In the genomic region with DNA sequence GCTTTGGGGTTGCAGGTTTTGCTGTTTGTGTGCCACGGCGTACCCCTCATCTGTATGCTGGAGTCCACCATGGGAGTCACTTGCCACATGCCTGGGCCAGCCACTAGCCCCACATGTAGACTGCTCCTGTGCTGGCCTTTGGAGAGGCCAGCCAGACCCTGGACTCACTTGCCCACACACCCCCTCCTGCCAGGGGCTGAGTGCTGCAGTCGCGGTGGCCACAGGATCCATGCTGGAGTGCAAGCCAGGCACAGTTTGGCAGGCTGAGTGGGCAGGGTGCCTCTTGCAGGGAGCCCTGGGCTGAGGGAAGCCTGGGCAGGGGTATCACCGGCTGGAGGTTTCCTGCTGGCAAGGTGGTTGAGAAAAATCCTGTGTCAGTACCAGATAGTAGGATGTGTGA, we compare ENCODE assay signal across 1 cellular context.
TF ChIP-seq lines count a peak whose summit lies in the region.

No MANE protein-coding gene starts in this region.

TF ChIP-seq in WTC11, 78 proteins besides CTCF, POLR2A, EP300 and RAD21 (continued from another document):
- TF ChIP-seq, protein P1, sequence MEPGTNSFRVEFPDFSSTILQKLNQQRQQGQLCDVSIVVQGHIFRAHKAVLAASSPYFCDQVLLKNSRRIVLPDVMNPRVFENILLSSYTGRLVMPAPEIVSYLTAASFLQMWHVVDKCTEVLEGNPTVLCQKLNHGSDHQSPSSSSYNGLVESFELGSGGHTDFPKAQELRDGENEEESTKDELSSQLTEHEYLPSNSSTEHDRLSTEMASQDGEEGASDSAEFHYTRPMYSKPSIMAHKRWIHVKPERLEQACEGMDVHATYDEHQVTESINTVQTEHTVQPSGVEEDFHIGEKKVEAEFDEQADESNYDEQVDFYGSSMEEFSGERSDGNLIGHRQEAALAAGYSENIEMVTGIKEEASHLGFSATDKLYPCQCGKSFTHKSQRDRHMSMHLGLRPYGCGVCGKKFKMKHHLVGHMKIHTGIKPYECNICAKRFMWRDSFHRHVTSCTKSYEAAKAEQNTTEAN (CRISPR knock-in tag; IDR thresholded peaks at IDR 0.05), result no peak
- TF ChIP-seq, protein P2, sequence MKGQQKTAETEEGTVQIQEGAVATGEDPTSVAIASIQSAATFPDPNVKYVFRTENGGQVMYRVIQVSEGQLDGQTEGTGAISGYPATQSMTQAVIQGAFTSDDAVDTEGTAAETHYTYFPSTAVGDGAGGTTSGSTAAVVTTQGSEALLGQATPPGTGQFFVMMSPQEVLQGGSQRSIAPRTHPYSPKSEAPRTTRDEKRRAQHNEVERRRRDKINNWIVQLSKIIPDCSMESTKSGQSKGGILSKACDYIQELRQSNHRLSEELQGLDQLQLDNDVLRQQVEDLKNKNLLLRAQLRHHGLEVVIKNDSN (CRISPR knock-in tag; IDR thresholded peaks at IDR 0.05), result no peak
- TF ChIP-seq, protein P3, sequence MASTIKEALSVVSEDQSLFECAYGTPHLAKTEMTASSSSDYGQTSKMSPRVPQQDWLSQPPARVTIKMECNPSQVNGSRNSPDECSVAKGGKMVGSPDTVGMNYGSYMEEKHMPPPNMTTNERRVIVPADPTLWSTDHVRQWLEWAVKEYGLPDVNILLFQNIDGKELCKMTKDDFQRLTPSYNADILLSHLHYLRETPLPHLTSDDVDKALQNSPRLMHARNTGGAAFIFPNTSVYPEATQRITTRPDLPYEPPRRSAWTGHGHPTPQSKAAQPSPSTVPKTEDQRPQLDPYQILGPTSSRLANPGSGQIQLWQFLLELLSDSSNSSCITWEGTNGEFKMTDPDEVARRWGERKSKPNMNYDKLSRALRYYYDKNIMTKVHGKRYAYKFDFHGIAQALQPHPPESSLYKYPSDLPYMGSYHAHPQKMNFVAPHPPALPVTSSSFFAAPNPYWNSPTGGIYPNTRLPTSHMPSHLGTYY (CRISPR knock-in tag; IDR thresholded peaks at IDR 0.05), result no peak
- TF ChIP-seq GTF2I (CRISPR knock-in tag; conservative IDR thresholded peaks at IDR 0.05) (no peak), ZNF138 (CRISPR knock-in tag; conservative IDR thresholded peaks at IDR 0.05) (no peak), NR2C2 (CRISPR knock-in tag; IDR thresholded peaks at IDR 0.05) (no peak), OVOL2 (CRISPR knock-in tag; IDR thresholded peaks at IDR 0.05; ENCODE audit: borderline replicate concordance) (no peak), ZNF263 (CRISPR knock-in tag; IDR thresholded peaks at IDR 0.05; ENCODE audit: low read depth) (no peak)
- TF ChIP-seq, protein P4, sequence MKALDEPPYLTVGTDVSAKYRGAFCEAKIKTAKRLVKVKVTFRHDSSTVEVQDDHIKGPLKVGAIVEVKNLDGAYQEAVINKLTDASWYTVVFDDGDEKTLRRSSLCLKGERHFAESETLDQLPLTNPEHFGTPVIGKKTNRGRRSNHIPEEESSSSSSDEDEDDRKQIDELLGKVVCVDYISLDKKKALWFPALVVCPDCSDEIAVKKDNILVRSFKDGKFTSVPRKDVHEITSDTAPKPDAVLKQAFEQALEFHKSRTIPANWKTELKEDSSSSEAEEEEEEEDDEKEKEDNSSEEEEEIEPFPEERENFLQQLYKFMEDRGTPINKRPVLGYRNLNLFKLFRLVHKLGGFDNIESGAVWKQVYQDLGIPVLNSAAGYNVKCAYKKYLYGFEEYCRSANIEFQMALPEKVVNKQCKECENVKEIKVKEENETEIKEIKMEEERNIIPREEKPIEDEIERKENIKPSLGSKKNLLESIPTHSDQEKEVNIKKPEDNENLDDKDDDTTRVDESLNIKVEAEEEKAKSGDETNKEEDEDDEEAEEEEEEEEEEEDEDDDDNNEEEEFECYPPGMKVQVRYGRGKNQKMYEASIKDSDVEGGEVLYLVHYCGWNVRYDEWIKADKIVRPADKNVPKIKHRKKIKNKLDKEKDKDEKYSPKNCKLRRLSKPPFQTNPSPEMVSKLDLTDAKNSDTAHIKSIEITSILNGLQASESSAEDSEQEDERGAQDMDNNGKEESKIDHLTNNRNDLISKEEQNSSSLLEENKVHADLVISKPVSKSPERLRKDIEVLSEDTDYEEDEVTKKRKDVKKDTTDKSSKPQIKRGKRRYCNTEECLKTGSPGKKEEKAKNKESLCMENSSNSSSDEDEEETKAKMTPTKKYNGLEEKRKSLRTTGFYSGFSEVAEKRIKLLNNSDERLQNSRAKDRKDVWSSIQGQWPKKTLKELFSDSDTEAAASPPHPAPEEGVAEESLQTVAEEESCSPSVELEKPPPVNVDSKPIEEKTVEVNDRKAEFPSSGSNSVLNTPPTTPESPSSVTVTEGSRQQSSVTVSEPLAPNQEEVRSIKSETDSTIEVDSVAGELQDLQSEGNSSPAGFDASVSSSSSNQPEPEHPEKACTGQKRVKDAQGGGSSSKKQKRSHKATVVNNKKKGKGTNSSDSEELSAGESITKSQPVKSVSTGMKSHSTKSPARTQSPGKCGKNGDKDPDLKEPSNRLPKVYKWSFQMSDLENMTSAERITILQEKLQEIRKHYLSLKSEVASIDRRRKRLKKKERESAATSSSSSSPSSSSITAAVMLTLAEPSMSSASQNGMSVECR (CRISPR knock-in tag; IDR thresholded peaks at IDR 0.05; ENCODE audit: borderline replicate concordance), result no peak
- TF ChIP-seq, protein P5, sequence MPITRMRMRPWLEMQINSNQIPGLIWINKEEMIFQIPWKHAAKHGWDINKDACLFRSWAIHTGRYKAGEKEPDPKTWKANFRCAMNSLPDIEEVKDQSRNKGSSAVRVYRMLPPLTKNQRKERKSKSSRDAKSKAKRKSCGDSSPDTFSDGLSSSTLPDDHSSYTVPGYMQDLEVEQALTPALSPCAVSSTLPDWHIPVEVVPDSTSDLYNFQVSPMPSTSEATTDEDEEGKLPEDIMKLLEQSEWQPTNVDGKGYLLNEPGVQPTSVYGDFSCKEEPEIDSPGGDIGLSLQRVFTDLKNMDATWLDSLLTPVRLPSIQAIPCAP (CRISPR knock-in tag; IDR thresholded peaks at IDR 0.05), result no peak
TF ChIP-seq in WTC11: peak in this region for 0.
